ENCODE assay signal across 10 cellular contexts in genomic region chr10:43781480-43782361, GRCh38.
A peak's percentile ranks its signal among the peaks of the same experiment; 100 is the strongest.
DNase-seq lines count a peak whose midpoint lies in the region; ATAC-seq, FAIRE-seq and TF ChIP-seq lines count a peak whose summit lies in the region.
"Had no signal": no experiment of that assay in that cellular context is flagged by ENCODE, and none has a peak within 500 bp of the region (broad histone marks: within the 10 kb centered on the region; RNA-seq: fewer than 3 reads in every experiment).

No MANE protein-coding gene starts in this region.

- no peak for TF ChIP-seq POLR2A in H54 (IDR thresholded peaks at IDR 0.05; ENCODE audit: low read depth, low read length)

- no peak overlapping the region for H3K27ac ChIP-seq in hepatocyte

- H4K20me1 ChIP-seq in hepatocyte (ENCODE audit: insufficient read depth, poor library complexity, severe bottlenecking) = no peaks in the 10 kb centered on the region

- WGBS in hepatocyte (ENCODE audit: low lambda C conversion rate, missing lambda C conversion rate) = 52% methylated on average over 6 of the region's 6 CpGs

- H3K36me3 ChIP-seq in hepatocyte (replicated peaks; ENCODE audit: insufficient read depth, low read depth) = no peaks in the 10 kb centered on the region

- H3K4me2 ChIP-seq in hepatocyte = no peak overlapping the region

- no peaks in the 10 kb centered on the region for H3K27me3 Mint-ChIP-seq in activated CD4-positive, alpha-beta T cell treated with anti-CD3 and anti-CD28 coated beads, Interleukin-2, amount 10 ng/mL, durations not matched to agents 24 days and 14 days
- H3K27me3 Mint-ChIP-seq in stimulated activated naive B cell treated with anti-CD40 and anti-IgM and Interleukin-4, amounts not matched to agents 10 μg/mL and 1 μg/mL and 100 μg/mL, for 72 hours = peaks cover 0 to 9% of the 10 kb centered on the region in 2 donors

- peaks cover 21% of the 10 kb centered on the region for H3K4me1 Mint-ChIP-seq in activated CD4-positive, alpha-beta T cell treated with anti-CD3 and anti-CD28 coated beads, Interleukin-2, amount 10 ng/mL, durations not matched to agents 24 days and 14 days
- no peaks in the 10 kb centered on the region for H3K4me1 Mint-ChIP-seq in stimulated activated naive B cell treated with anti-CD40 and anti-IgM and Interleukin-4, amounts not matched to agents 10 μg/mL and 1 μg/mL and 100 μg/mL, for 72 hours

- no peaks in the 10 kb centered on the region for H3K27me3 ChIP-seq in hepatocyte

- H3K9me2 ChIP-seq in hepatocyte (replicated peaks; ENCODE audit: insufficient read depth) = no peaks in the 10 kb centered on the region

- no peaks in the 10 kb centered on the region for H3K79me2 ChIP-seq in hepatocyte

- FAIRE-seq in RCC 7860 (lab: Jason Lieb, UNC) (peak; percentile 78), H54 (lab: Jason Lieb, UNC) (no peak)

- H3K36me3 Mint-ChIP-seq in activated CD4-positive, alpha-beta T cell treated with anti-CD3 and anti-CD28 coated beads, Interleukin-2, amount 10 ng/mL, durations not matched to agents 24 days and 14 days (ENCODE audit: low read depth) = no peaks in the 10 kb centered on the region
- H3K36me3 Mint-ChIP-seq in stimulated activated naive B cell treated with anti-CD40 and anti-IgM and Interleukin-4, amounts not matched to agents 10 μg/mL and 1 μg/mL and 100 μg/mL, for 72 hours = no peaks in the 10 kb centered on the region

- no peaks in the 10 kb centered on the region for H3K9me3 ChIP-seq in hepatocyte (ENCODE audit: low read depth)

- DNase-seq in activated CD4-positive, alpha-beta T cell treated with anti-CD3 and anti-CD28 coated beads, Interleukin-2, amount 10 ng/mL, durations not matched to agents 24 days and 14 days = peak; percentile 59
- no peak for DNase-seq in activated CD4-positive, alpha-beta T cell treated with anti-CD3 and anti-CD28 coated beads, Interleukin-2, amount 50 U/mL, for 1 hour
- DNase-seq in RCC 7860 (ENCODE audit: low spot score) = peak; percentile 82
- peak; percentile 21 for DNase-seq in hepatocyte (ENCODE audit: low spot score)
- no peak for DNase-seq in stimulated activated naive B cell treated with anti-CD40 and anti-IgM and Interleukin-4, amounts not matched to agents 10 μg/mL and 1 μg/mL and 100 μg/mL, for 72 hours
- DNase-seq in H54 (ENCODE audit: insufficient read length, low spot score) = no peak
- no peak for DNase-seq in dedifferentiated amniotic fluid mesenchymal stem cell (ENCODE audit: extremely low spot score)
- no peak for DNase-seq in NCI-H2081 treated with DMSO at 0.1 percent for 48 hours (lab: John Stamatoyannopoulos, UW)
- DNase-seq: effector CD8-positive, alpha-beta T cell; KG1 had no signal

- intact Hi-C loops in activated CD4-positive, alpha-beta T cell treated with anti-CD3 and anti-CD28 coated beads, Interleukin-2, amount 10 ng/mL, durations not matched to agents 24 days and 14 days (cut with micrococcal nuclease) = loop anchor here (1.0 kb wide), 1 partner anchor 34 kb away; no protein-coding TSS in a partner anchor

- peak overlapping the region; percentile 20 for H3K4me3 Mint-ChIP-seq in activated CD4-positive, alpha-beta T cell treated with anti-CD3 and anti-CD28 coated beads, Interleukin-2, amount 10 ng/mL, durations not matched to agents 24 days and 14 days
- no peak overlapping the region for H3K4me3 Mint-ChIP-seq in stimulated activated naive B cell treated with anti-CD40 and anti-IgM and Interleukin-4, amounts not matched to agents 10 μg/mL and 1 μg/mL and 100 μg/mL, for 72 hours

- H3K4me3 ChIP-seq in hepatocyte = no peak overlapping the region

- no peak overlapping the region for H2AFZ ChIP-seq in hepatocyte

- H3K27ac Mint-ChIP-seq in activated CD4-positive, alpha-beta T cell treated with anti-CD3 and anti-CD28 coated beads, Interleukin-2, amount 10 ng/mL, durations not matched to agents 24 days and 14 days = peak overlapping the region; percentile 61
- no peak overlapping the region for H3K27ac Mint-ChIP-seq in stimulated activated naive B cell treated with anti-CD40 and anti-IgM and Interleukin-4, amounts not matched to agents 10 μg/mL and 1 μg/mL and 100 μg/mL, for 72 hours

- peak; percentile 14 to 23 for ATAC-seq in stimulated activated naive B cell treated with anti-CD40 and anti-IgM and Interleukin-4, amounts not matched to agents 10 μg/mL and 1 μg/mL and 100 μg/mL, for 72 hours (replicated peaks)

- H3K4me1 ChIP-seq in hepatocyte (ENCODE audit: insufficient read depth) = peaks cover 9% of the 10 kb centered on the region

- no peaks in the 10 kb centered on the region for H3K9me3 Mint-ChIP-seq in activated CD4-positive, alpha-beta T cell treated with anti-CD3 and anti-CD28 coated beads, Interleukin-2, amount 10 ng/mL, durations not matched to agents 24 days and 14 days
- no peaks in the 10 kb centered on the region for H3K9me3 Mint-ChIP-seq in stimulated activated naive B cell treated with anti-CD40 and anti-IgM and Interleukin-4, amounts not matched to agents 10 μg/mL and 1 μg/mL and 100 μg/mL, for 72 hours

- no peak for TF ChIP-seq CTCF in hepatocyte (IDR thresholded peaks at IDR 0.05; ENCODE audit: poor library complexity)

Comparison
In these comparisons a context has a peak if more than half of its experiments do, and no peak if none do; other contexts are left out.
1. DNase-seq: peak in activated CD4-positive, alpha-beta T cell treated with anti-CD3 and anti-CD28 coated beads, Interleukin-2, amount 10 ng/mL, durations not matched to agents 24 days and 14 days (single experiment), RCC 7860 (single experiment) and hepatocyte (single experiment); none in activated CD4-positive, alpha-beta T cell treated with anti-CD3 and anti-CD28 coated beads, Interleukin-2, amount 50 U/mL, for 1 hour (single experiment), stimulated activated naive B cell treated with anti-CD40 and anti-IgM and Interleukin-4, amounts not matched to agents 10 μg/mL and 1 μg/mL and 100 μg/mL, for 72 hours (single experiment), H54 (single experiment), dedifferentiated amniotic fluid mesenchymal stem cell (single experiment) and NCI-H2081 treated with DMSO at 0.1 percent for 48 hours (single experiment).